Comparison of ENCODE assay signal across 8 cellular contexts in the genomic region with DNA sequence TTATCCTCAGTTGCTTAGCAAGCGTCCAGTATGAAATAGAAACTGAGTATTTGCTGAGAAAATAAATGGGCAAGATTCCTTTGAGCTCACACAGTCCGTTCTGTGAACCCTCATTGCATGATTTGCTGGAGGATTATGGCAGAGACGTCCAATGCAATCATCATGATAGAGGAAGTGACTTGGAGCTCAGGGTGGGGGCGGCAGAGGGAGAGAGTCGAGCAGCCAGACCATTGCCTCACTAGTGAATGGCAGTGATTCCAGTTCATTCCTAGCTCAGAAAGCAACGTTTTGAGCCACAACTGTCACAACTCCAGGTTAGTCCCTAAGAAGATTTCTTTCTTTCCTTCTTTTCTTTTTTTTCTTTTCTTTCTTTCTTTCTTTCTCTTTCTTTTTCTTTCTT. TPM values are rescaled to one million over a fixed set of nuclear protein-coding genes. Genes with fewer than 3 reads are reported as not detected.
DNase-seq lines count a peak whose midpoint lies in the region; ATAC-seq and TF ChIP-seq lines count a peak whose summit lies in the region.

No MANE protein-coding gene starts in this region.

- DNase-seq in AG10803 (ENCODE audit: low read depth) (peak; percentile 60), M059J (ENCODE audit: low read depth) (peak; percentile 67), hepatic stellate cell (ENCODE audit: low spot score) (peak; percentile 54), KG1 (lab: John Stamatoyannopoulos, UW) (no peak), NCI-H774 (lab: John Stamatoyannopoulos, UW) (no peak)
- DNase-seq in activated T-cell treated with anti-CD3 and anti-CD28 coated beads, Interleukin-2, amount 50 U/mL, for 48 hours, result peak; percentile 33 to 39
- peak; percentile 24 for DNase-seq in stimulated activated naive CD8-positive, alpha-beta T cell treated with anti-CD3 and anti-CD28 coated beads, Interleukin-15, Interleukin-2, amounts not matched to agents 100 U/mL and 50 U/mL, for 24 hours

- 0 out of 2 replicates have a peak, but pooled peaks have one; percentile 12 for TF ChIP-seq CTCF in AG10803 (conservative IDR thresholded peaks at IDR 0.05; ENCODE audit: low read length)

- ATAC-seq in stimulated activated naive CD8-positive, alpha-beta T cell treated with anti-CD3 and anti-CD28 coated beads, Interleukin-15, Interleukin-2, amounts not matched to agents 100 U/mL and 50 U/mL, for 24 hours, result no peak
- ATAC-seq in GM19395 (IDR thresholded peaks at IDR 0.05; ENCODE audit: unreplicated experiment), result no peak

- no peak overlapping the region for H3K4me3 ChIP-seq in AG10803 (ENCODE audit: low read length)

RNA-seq across cellular contexts. Expression of a gene that starts 27.5 kb away (rescaled TPM):
- 2.8 and 11.1 TPM in 2 replicates for total RNA-seq in M059J (2014; rRNA removed; shearing (Covaris generic))

RNA-seq across cellular contexts. Expression of a gene that starts 28.9 kb away (rescaled TPM):
- total RNA-seq in M059J (2014; rRNA removed; shearing (Covaris generic)), result 33.1 and 35.4 TPM in 2 replicates

Comparison
In these comparisons a context has a peak if more than half of its experiments do, and no peak if none do; other contexts are left out.
1. DNase-seq: peak in AG10803 (single experiment), M059J (single experiment), activated T-cell treated with anti-CD3 and anti-CD28 coated beads, Interleukin-2, amount 50 U/mL, for 48 hours (2 of 2), hepatic stellate cell (single experiment) and stimulated activated naive CD8-positive, alpha-beta T cell treated with anti-CD3 and anti-CD28 coated beads, Interleukin-15, Interleukin-2, amounts not matched to agents 100 U/mL and 50 U/mL, for 24 hours (single experiment); none in KG1 (single experiment) and NCI-H774 (single experiment).